7 cellular contexts compared by ENCODE assay signal in genomic region chr12:12010277-12011031, GRCh38.
DNase-seq lines count a peak whose midpoint lies in the region; ATAC-seq lines count a peak whose summit lies in the region.

No MANE protein-coding gene starts in this region.

- ATAC-seq in GM18861 (IDR thresholded peaks at IDR 0.05; ENCODE audit: unreplicated experiment) (peak; percentile 32), HG03025 (IDR thresholded peaks at IDR 0.05; ENCODE audit: low FRiP score, unreplicated experiment) (peak; percentile 42)

- H3K27me3 ChIP-seq in SJCRH30 = no peaks in the 10 kb centered on the region

- H3K36me3 ChIP-seq in SJCRH30 = no peaks in the 10 kb centered on the region

- H3K4me1 ChIP-seq in SJCRH30 = peaks cover 9% of the 10 kb centered on the region

- DNase-seq in SJCRH30 (peak; percentile 15 to 56), amygdala (lab: John Stamatoyannopoulos, UW) (peak in 44 of 56 donors; percentile 7 to 77 (median 39)), kidney glomerular epithelial cell (lab: John Stamatoyannopoulos, UW) (peak; percentile 40), NCI-H1092 treated with DMSO at 0.1 percent for 48 hours (lab: John Stamatoyannopoulos, UW) (no peak)
- DNase-seq in stimulated activated CD4-positive, alpha-beta T cell treated with anti-CD3 and anti-CD28 coated beads, Interleukin-4, amount 100 ng/mL, for 24 hours = peak; percentile 80

- no peaks in the 10 kb centered on the region for H3K9me3 ChIP-seq in SJCRH30 (replicated peaks)

- no peak overlapping the region for H3K27ac ChIP-seq in SJCRH30

- H3K4me3 ChIP-seq in SJCRH30 = no peak overlapping the region
